ENCODE assay signal across 38 cellular contexts in the genomic region with DNA sequence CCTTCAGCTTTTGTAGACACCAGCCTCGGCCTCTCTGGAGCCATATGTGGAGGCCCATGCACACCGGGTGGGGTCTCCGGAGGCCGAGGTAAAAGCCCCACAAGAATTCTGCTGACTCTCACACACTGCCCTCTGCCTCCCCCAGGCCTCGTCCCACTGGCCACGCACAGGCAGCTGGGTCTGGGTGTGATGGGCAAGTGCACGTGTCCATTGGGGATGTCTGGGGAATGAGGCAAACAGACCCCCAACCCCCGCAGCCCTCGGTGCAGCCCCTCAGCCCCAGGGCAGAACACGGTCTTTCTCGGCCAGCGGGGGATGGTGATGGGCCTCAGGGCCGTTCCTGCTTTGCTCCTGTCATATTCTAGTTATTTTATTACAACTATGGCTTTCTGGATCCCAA. TPM values are rescaled to one million over a fixed set of nuclear protein-coding genes. Genes with fewer than 3 reads are reported as not detected.
"Had no signal": no experiment of that assay in that cellular context is flagged by ENCODE, and none has a peak within 500 bp of the region (broad histone marks: within the 10 kb centered on the region; RNA-seq: fewer than 3 reads in every experiment).

No MANE protein-coding gene starts in this region.

- H3K4me3 ChIP-seq: MG63 had no signal

- H3K36me3 ChIP-seq: MG63 had no signal

- H3K27me3 ChIP-seq: MG63 had no signal

- H3K9me3 ChIP-seq: MG63 had no signal

- DNase-seq: Karpas-422, Kasumi-1, MG63, MM.1S, MV-4-11, NCI-H1048, NCI-H1092, NCI-H1092 treated with DMSO at 0.1 percent for 48 hours, NCI-H1105, NCI-H1105 treated with DMSO at 0.1 percent for 48 hours, NCI-H1417, NCI-H1417 treated with DMSO at 0.1 percent for 48 hours, NCI-H1436, NCI-H1436 treated with DMSO at 0.1 percent for 48 hours, NCI-H146, NCI-H1694, NCI-H1694 treated with DMSO at 0.1 percent for 48 hours, NCI-H187, NCI-H187 treated with DMSO at 0.1 percent for 48 hours, NCI-H1930, NCI-H2029, NCI-H2029 treated with DMSO at 0.1 percent for 48 hours, NCI-H2081, NCI-H2081 treated with DMSO at 0.1 percent for 48 hours, NCI-H2107, NCI-H2171, NCI-H2171 treated with DMSO at 0.1 percent for 48 hours, NCI-H2227 treated with DMSO at 0.1 percent for 48 hours, NCI-H226, NCI-H345, NCI-H446, NCI-H446 treated with DMSO at 0.1 percent for 48 hours, NCI-H510A, NCI-H510A treated with DMSO at 0.1 percent for 48 hours, NCI-H524 had no signal

RNA-seq across cellular contexts. Expression of gene GATA5, which starts 44.0 kb away (rescaled TPM):
- total RNA-seq: LHCN-M2, M059J, MCF 10A had no signal
